Comparison of ENCODE assay signal across 18 cellular contexts in genomic region chr16:84836967-84837366, GRCh38. TPM values are rescaled to one million over a fixed set of nuclear protein-coding genes. Genes with fewer than 3 reads are reported as not detected.
DNase-seq lines count a peak whose midpoint lies in the region; ATAC-seq and TF ChIP-seq lines count a peak whose summit lies in the region.
"Had no signal": no experiment of that assay in that cellular context is flagged by ENCODE, and none has a peak within 500 bp of the region (broad histone marks: within the 10 kb centered on the region; RNA-seq: fewer than 3 reads in every experiment).

No MANE protein-coding gene starts in this region.

- ATAC-seq in stimulated activated naive B cell treated with anti-CD40 and anti-IgM and Interleukin-4, amounts not matched to agents 10 μg/mL and 1 μg/mL and 100 μg/mL, for 72 hours (replicated peaks): no peak
- no peak for ATAC-seq in activated CD8-positive, alpha-beta T cell treated with anti-CD3 and anti-CD28 coated beads, Interleukin-2, amount 10 ng/mL, durations not matched to agents 7 days and 5 days
- ATAC-seq: K562 had no signal

- TF ChIP-seq POLR2A in stomach (IDR thresholded peaks at IDR 0.05): no peak

- no peak overlapping the region for H4K91ac ChIP-seq in H9 (ENCODE audit: insufficient read length, low read depth, low read length)

- H3K79me2 ChIP-seq in H9 (ENCODE audit: insufficient read depth, low read length): no peaks in the 10 kb centered on the region

- WGBS in H9 (ENCODE audit: extremely low coverage, insufficient read length, low lambda C conversion rate): no CpG with 5 or more reads among the region's 12 CpGs
- 86 to 91% (median 89%) methylated on average over 12 of the region's 12 CpGs for WGBS in stomach, 5 donors

- H3K23me2 ChIP-seq in H9 (ENCODE audit: insufficient read length, low read depth, low read length, poor library complexity, severe bottlenecking): no peaks in the 10 kb centered on the region

- H2AFZ ChIP-seq in H9 (ENCODE audit: low read length): no peak overlapping the region
- H2AFZ ChIP-seq: neural progenitor cell had no signal

- H3K4me3 ChIP-seq in brain microvascular endothelial cell (ENCODE audit: low read depth, low read length) (no peak overlapping the region), mucosa of rectum (ENCODE audit: low read length in 2 of 2) (no peak overlapping the region), stomach (no peak overlapping the region)
- H3K4me3 ChIP-seq: K562, lung, neural progenitor cell had no signal

- H4K8ac ChIP-seq in H9 (replicated peaks; ENCODE audit: insufficient read length, low read depth, low read length): no peak overlapping the region

- no peak overlapping the region for H2BK20ac ChIP-seq in H9 (ENCODE audit: low read depth, low read length, poor library complexity, severe bottlenecking)

- H3K27ac Mint-ChIP-seq in H9: no peak overlapping the region
- H3K27ac Mint-ChIP-seq in stimulated activated naive B cell treated with anti-CD40 and anti-IgM and Interleukin-4, amounts not matched to agents 10 μg/mL and 1 μg/mL and 100 μg/mL, for 72 hours: no peak overlapping the region
- no peak overlapping the region for H3K27ac Mint-ChIP-seq in activated CD8-positive, alpha-beta T cell treated with anti-CD3 and anti-CD28 coated beads, Interleukin-2, amount 10 ng/mL, durations not matched to agents 7 days and 5 days
- H3K27ac Mint-ChIP-seq: activated CD4-positive, alpha-beta T cell treated with anti-CD3 and anti-CD28 coated beads, Interleukin-2, amount 10 ng/mL, durations not matched to agents 7 days and 5 days; activated naive CD8-positive, alpha-beta T cell; activated T-cell treated with anti-CD3 and anti-CD28 coated beads, Interleukin-2, amount 50 U/mL, for 24 hours; neural progenitor cell had no signal

- POLR2A ChIA-PET in activated CD8-positive, alpha-beta T cell treated with anti-CD3 and anti-CD28 coated beads, Interleukin-2, amount 10 ng/mL, durations not matched to agents 7 days and 5 days (lab: Charles Lee): interaction anchor here (0.7 kb wide), 1 partner anchor 1201 kb away, joined by 3 read pairs; no protein-coding TSS in a partner anchor

- no peaks in the 10 kb centered on the region for H3K4me1 ChIP-seq in H9 (ENCODE audit: insufficient read depth, low read length)
- peaks cover 5 to 11% of the 10 kb centered on the region in 2 donors for H3K4me1 ChIP-seq in mucosa of rectum (ENCODE audit: control insufficient read depth in 2 of 2, insufficient read depth in 2 of 2, low read length in 2 of 2)
- H3K4me1 ChIP-seq in stomach: peaks cover 10 to 81% (median 46%) of the 10 kb centered on the region in 4 donors

- H3K9me3 ChIP-seq in H9 (ENCODE audit: control insufficient read depth, low read depth, low read length) (no peaks in the 10 kb centered on the region), mucosa of rectum (ENCODE audit: control insufficient read depth in 2 of 2, low read length in 2 of 2) (no peaks in the 10 kb centered on the region), stomach (no peaks in the 10 kb centered on the region)

- H3K9me3 Mint-ChIP-seq in H9: no peaks in the 10 kb centered on the region; a peak in 1 of 5 replicates
- no peaks in the 10 kb centered on the region for H3K9me3 Mint-ChIP-seq in stimulated activated naive B cell treated with anti-CD40 and anti-IgM and Interleukin-4, amounts not matched to agents 10 μg/mL and 1 μg/mL and 100 μg/mL, for 72 hours
- H3K9me3 Mint-ChIP-seq in activated CD8-positive, alpha-beta T cell treated with anti-CD3 and anti-CD28 coated beads, Interleukin-2, amount 10 ng/mL, durations not matched to agents 7 days and 5 days (ENCODE audit: insufficient read depth): no peaks in the 10 kb centered on the region
- H3K9me3 Mint-ChIP-seq: activated CD4-positive, alpha-beta T cell treated with anti-CD3 and anti-CD28 coated beads, Interleukin-2, amount 10 ng/mL, durations not matched to agents 7 days and 5 days; activated T-cell treated with anti-CD3 and anti-CD28 coated beads, Interleukin-2, amount 50 U/mL, for 24 hours; neural progenitor cell had no signal

- no peak overlapping the region for H3K9ac ChIP-seq in H9 (ENCODE audit: extremely low read depth, insufficient read length, low read length)
- H3K9ac ChIP-seq in mucosa of rectum (ENCODE audit: low read depth in 1 of 2, low read length in 2 of 2): no peak overlapping the region
- H3K9ac ChIP-seq: neural progenitor cell had no signal

- no peak overlapping the region for H3K4ac ChIP-seq in H9 (ENCODE audit: low read depth, low read length)

- H3K4me2 ChIP-seq in H9 (ENCODE audit: insufficient read depth, insufficient read length, low read length): no peak overlapping the region

- H3K27ac ChIP-seq in H9 (ENCODE audit: insufficient read length, low read depth, low read length) (no peak overlapping the region), brain microvascular endothelial cell (peak overlapping the region; percentile 93), mucosa of rectum (ENCODE audit: low read depth in 2 of 2, low read length in 2 of 2) (peak overlapping the region; percentile 51 to 86), stomach (peak overlapping the region; percentile 51 to 96 (median 87))
- H3K27ac ChIP-seq: neural progenitor cell had no signal

- no peak overlapping the region for H2BK12ac ChIP-seq in H9 (ENCODE audit: insufficient read length, low read depth, low read length)

- H4K5ac ChIP-seq in H9 (ENCODE audit: insufficient read length, low read depth, low read length): no peak overlapping the region

- peaks cover 31 to 44% of the 10 kb centered on the region in 2 experiments for H3K4me1 Mint-ChIP-seq in H9
- H3K4me1 Mint-ChIP-seq in stimulated activated naive B cell treated with anti-CD40 and anti-IgM and Interleukin-4, amounts not matched to agents 10 μg/mL and 1 μg/mL and 100 μg/mL, for 72 hours: no peaks in the 10 kb centered on the region
- H3K4me1 Mint-ChIP-seq in activated CD8-positive, alpha-beta T cell treated with anti-CD3 and anti-CD28 coated beads, Interleukin-2, amount 10 ng/mL, durations not matched to agents 7 days and 5 days (ENCODE audit: low read depth): peaks cover 2% of the 10 kb centered on the region
- H3K4me1 Mint-ChIP-seq: activated CD4-positive, alpha-beta T cell treated with anti-CD3 and anti-CD28 coated beads, Interleukin-2, amount 10 ng/mL, durations not matched to agents 7 days and 5 days had no signal

- H3K79me1 ChIP-seq in H9 (ENCODE audit: insufficient read depth, low read depth, low read length, poor library complexity, severe bottlenecking): no peaks in the 10 kb centered on the region

- intact Hi-C loops in stomach (cut with DNase I; ENCODE audit: low total_unique reads): no loop called here

- H3K23ac ChIP-seq in H9 (ENCODE audit: insufficient read length, low read depth, low read length): no peak overlapping the region

- H2BK15ac ChIP-seq in H9 (ENCODE audit: low read depth, low read length): no peak overlapping the region

- TF ChIP-seq EP300 in stomach (IDR thresholded peaks at IDR 0.05): no peak

- no peak overlapping the region for H2BK120ac ChIP-seq in H9 (ENCODE audit: low read depth, low read length, poor library complexity, severe bottlenecking)

- no peak overlapping the region for H3K4me3 Mint-ChIP-seq in H9
- no peak overlapping the region for H3K4me3 Mint-ChIP-seq in stimulated activated naive B cell treated with anti-CD40 and anti-IgM and Interleukin-4, amounts not matched to agents 10 μg/mL and 1 μg/mL and 100 μg/mL, for 72 hours
- H3K4me3 Mint-ChIP-seq in activated CD8-positive, alpha-beta T cell treated with anti-CD3 and anti-CD28 coated beads, Interleukin-2, amount 10 ng/mL, durations not matched to agents 7 days and 5 days: no peak overlapping the region
- H3K4me3 Mint-ChIP-seq: activated CD4-positive, alpha-beta T cell treated with anti-CD3 and anti-CD28 coated beads, Interleukin-2, amount 10 ng/mL, durations not matched to agents 7 days and 5 days; activated naive CD8-positive, alpha-beta T cell; activated T-cell treated with anti-CD3 and anti-CD28 coated beads, Interleukin-2, amount 50 U/mL, for 24 hours; neural progenitor cell had no signal

- H3K36me3 ChIP-seq in brain microvascular endothelial cell (replicated peaks): no peaks in the 10 kb centered on the region
- no peaks in the 10 kb centered on the region for H3K36me3 ChIP-seq in mucosa of rectum (ENCODE audit: control insufficient read depth in 2 of 2, insufficient read depth in 2 of 2, low read length in 2 of 2)
- H3K36me3 ChIP-seq in stomach: peaks cover 0 to 31% (median 23%) of the 10 kb centered on the region in 4 donors
- H3K36me3 ChIP-seq: neural progenitor cell had no signal

- no peak overlapping the region for H2AK5ac ChIP-seq in H9 (ENCODE audit: insufficient read length, low read length)

- no peak overlapping the region for H2BK5ac ChIP-seq in H9 (ENCODE audit: insufficient read length, low read length)

- no peak overlapping the region for H3K56ac ChIP-seq in H9 (ENCODE audit: insufficient read length, low read depth, low read length)

- H3K36me3 Mint-ChIP-seq in H9 (ENCODE audit: insufficient read depth in 1 of 3, low read depth in 3 of 3): no peaks in the 10 kb centered on the region
- no peaks in the 10 kb centered on the region for H3K36me3 Mint-ChIP-seq in stimulated activated naive B cell treated with anti-CD40 and anti-IgM and Interleukin-4, amounts not matched to agents 10 μg/mL and 1 μg/mL and 100 μg/mL, for 72 hours
- H3K36me3 Mint-ChIP-seq in activated CD8-positive, alpha-beta T cell treated with anti-CD3 and anti-CD28 coated beads, Interleukin-2, amount 10 ng/mL, durations not matched to agents 7 days and 5 days (ENCODE audit: low read depth): no peaks in the 10 kb centered on the region
- H3K36me3 Mint-ChIP-seq: activated naive CD8-positive, alpha-beta T cell; neural progenitor cell had no signal

- H3K27me3 ChIP-seq in H9 (ENCODE audit: insufficient read depth, low read length) (no peaks in the 10 kb centered on the region), brain microvascular endothelial cell (replicated peaks) (no peaks in the 10 kb centered on the region), mucosa of rectum (ENCODE audit: control insufficient read depth in 2 of 2, insufficient read depth in 2 of 2, low read length in 2 of 2) (peaks cover 0 to 2% of the 10 kb centered on the region in 2 donors), stomach (peaks cover 0 to 9% (median 0%) of the 10 kb centered on the region in 3 donors)

- peak overlapping the region; percentile 59; the same call in 1 of the 2 replicates for H3K14ac ChIP-seq in H9 (ENCODE audit: insufficient read depth, low read length)

- TF ChIP-seq CTCF in H9 (conservative IDR thresholded peaks at IDR 0.05) (no peak), brain microvascular endothelial cell (IDR thresholded peaks at IDR 0.05; ENCODE audit: low read depth, low read length, missing control alignments) (no peak), stomach (IDR thresholded peaks at IDR 0.05) (no peak)

- CTCF ChIA-PET in activated CD8-positive, alpha-beta T cell treated with anti-CD3 and anti-CD28 coated beads, Interleukin-2, amount 10 ng/mL, durations not matched to agents 7 days and 5 days (lab: Charles Lee): no interaction called here

- peaks cover 42% of the 10 kb centered on the region for H3K27me3 Mint-ChIP-seq in H9 (ENCODE audit: low read depth)
- peaks cover 27 to 33% of the 10 kb centered on the region in 2 donors for H3K27me3 Mint-ChIP-seq in stimulated activated naive B cell treated with anti-CD40 and anti-IgM and Interleukin-4, amounts not matched to agents 10 μg/mL and 1 μg/mL and 100 μg/mL, for 72 hours
- H3K27me3 Mint-ChIP-seq in activated CD8-positive, alpha-beta T cell treated with anti-CD3 and anti-CD28 coated beads, Interleukin-2, amount 10 ng/mL, durations not matched to agents 7 days and 5 days (ENCODE audit: low read depth): peaks cover 20% of the 10 kb centered on the region

- H3T11ph ChIP-seq in H9 (ENCODE audit: low read length): no peak overlapping the region

- DNase-seq in H9 (no peak), brain microvascular endothelial cell (no peak), stomach (no peak), globus pallidus (ENCODE audit: low spot score) (no peak)
- no peak for DNase-seq in stimulated activated CD4-positive, alpha-beta T cell treated with anti-CD3 and anti-CD28 coated beads, Interleukin-2, amount 100 ng/mL, for 24 hours
- no peak for DNase-seq in stimulated activated naive B cell treated with anti-CD40 and anti-IgM and Interleukin-4, amounts not matched to agents 10 μg/mL and 1 μg/mL and 100 μg/mL, for 72 hours
- no peak for DNase-seq in activated CD8-positive, alpha-beta T cell treated with anti-CD3 and anti-CD28 coated beads, Interleukin-2, amount 10 ng/mL, durations not matched to agents 7 days and 5 days
- DNase-seq: activated CD4-positive, alpha-beta T cell treated with anti-CD3 and anti-CD28 coated beads, Interleukin-2, amount 10 ng/mL, durations not matched to agents 7 days and 5 days; activated T-cell treated with anti-CD3 and anti-CD28 coated beads, Interleukin-2, amount 50 U/mL, for 24 hours; AML-193; NCI-H1048; NK-92 treated with Interleukin-12 subunit alpha and Interleukin-12 subunit beta, amount 100 ng/mL, for 24 hours; SIG-M5 had no signal

- no peaks in the 10 kb centered on the region for H4K20me1 ChIP-seq in H9 (ENCODE audit: control insufficient read depth, insufficient read depth, insufficient read length)

- in situ Hi-C loops in brain microvascular endothelial cell (cut with HindIII; ENCODE audit: low pct_ligation_motif_present, low sequenced_read_pairs): no loop called here

- no peak overlapping the region for H3K18ac ChIP-seq in H9 (ENCODE audit: insufficient read length, low read depth, low read length)

RNA-seq across cellular contexts. Expression of gene CRISPLD2, which starts 17.2 kb away (rescaled TPM):
- total RNA-seq in H9 (2021) (2.1 and 2.3 TPM in 2 replicates), stomach (100 to 1,000 TPM in 3 of 5 donors, 10 to 100 TPM in 2; 92.0 to 242 (median 102) TPM)
- 10 to 100 TPM; 18.3 to 46.0 (median 20.2) TPM for polyA plus RNA-seq in stomach
- not detected for total RNA-seq in activated CD8-positive, alpha-beta T cell treated with anti-CD3 and anti-CD28 coated beads, Interleukin-2, amount 10 ng/mL, durations not matched to agents 7 days and 5 days

Comparison
In these comparisons a context has a peak if more than half of its experiments do, and no peak if none do; other contexts are left out.
1. RNA of gene CRISPLD2, which starts 17.2 kb away (total RNA-seq): 92.0 to 242 TPM in stomach; 2.1 to 2.3 TPM in H9 and not detected in activated CD8-positive, alpha-beta T cell treated with anti-CD3 and anti-CD28 coated beads, Interleukin-2, amount 10 ng/mL, durations not matched to agents 7 days and 5 days; every median in the first group is over 10 times any median in the second.